Comparison of ENCODE assay signal across 8 cellular contexts in genomic region chr2:230327418-230328154, GRCh38. TPM values are rescaled to one million over a fixed set of nuclear protein-coding genes. Genes with fewer than 3 reads are reported as not detected.
DNase-seq lines count a peak whose midpoint lies in the region; ATAC-seq and TF ChIP-seq lines count a peak whose summit lies in the region.

No MANE protein-coding gene starts in this region.

- peak overlapping the region; percentile 67 to 70 for H3K27ac ChIP-seq in ascending aorta

- no peaks in the 10 kb centered on the region for H3K4me1 ChIP-seq in ascending aorta

- ATAC-seq in GM21529 (IDR thresholded peaks at IDR 0.05; ENCODE audit: unreplicated experiment): peak; percentile 79

- TF ChIP-seq CTCF in LNCaP clone FGC (IDR thresholded peaks at IDR 0.05; ENCODE audit: control insufficient read depth, extremely low read depth, insufficient read depth) (no peak), ascending aorta (IDR thresholded peaks at IDR 0.05) (no peak)

- peaks cover 0 to 3% of the 10 kb centered on the region in 2 donors for H3K9me3 ChIP-seq in ascending aorta

- DNase-seq in LNCaP clone FGC (ENCODE audit: low read depth) (no peak), ascending aorta (ENCODE audit: low spot score in 2 of 2) (no peak), medulla oblongata (ENCODE audit: extremely low spot score) (peak; percentile 19), HT-29 (ENCODE audit: low spot score) (no peak)
- no peak for DNase-seq in activated CD8-positive, alpha-beta memory T cell treated with anti-CD3 and anti-CD28 coated beads, Interleukin-2, amount 50 U/mL, for 4 hours
- DNase-seq in stimulated activated naive CD4-positive, alpha-beta T cell treated with Interleukin-2 at 50 U/mL for 16 hours (lab: John Stamatoyannopoulos, UW): no peak

- intact Hi-C loops in ascending aorta (cut with DNase I): no loop called here

- H3K36me3 ChIP-seq in ascending aorta: peaks cover 0 to 2% of the 10 kb centered on the region in 2 donors

- H3K4me3 ChIP-seq in GM08714 (ENCODE audit: low read length) (peak overlapping the region; percentile 81), LNCaP clone FGC (ENCODE audit: low read depth, low read length) (0 out of 2 replicates have a peak overlapping the region, but pooled peaks have one; percentile 11), ascending aorta (peak overlapping the region; percentile 48 to 67)

- no peaks in the 10 kb centered on the region for H3K27me3 ChIP-seq in ascending aorta

RNA-seq across cellular contexts. Expression of gene SP140L, which starts 0.6 kb away (rescaled TPM):
- 4.0 TPM for total RNA-seq in ascending aorta
- 2.7 and 3.5 TPM in 2 replicates for total RNA-seq in HT-29 (2014; rRNA removed; shearing (Covaris generic))

Comparison
In these comparisons a context has a peak if more than half of its experiments do, and no peak if none do; other contexts are left out.
1. H3K4me3 ChIP-seq: peak in every context shown above with its lines; median percentile 81 in GM08714; 58 in ascending aorta; 11 in LNCaP clone FGC.